Comparison of ENCODE assay signal across 24 cellular contexts in genomic region chr9:36813149-36813548, GRCh38.
"Had no signal": no experiment of that assay in that cellular context is flagged by ENCODE, and none has a peak within 500 bp of the region (broad histone marks: within the 10 kb centered on the region; RNA-seq: fewer than 3 reads in every experiment).

No MANE protein-coding gene starts in this region.

- H3K9me3 ChIP-seq: MG63 had no signal

- DNase-seq: activated CD4-positive, alpha-beta T cell treated with anti-CD3 and anti-CD28 coated beads, Interleukin-2, amount 10 ng/mL, durations not matched to agents 24 days and 14 days; activated CD4-positive, alpha-beta T cell treated with anti-CD3 and anti-CD28 coated beads, Interleukin-2, amount 50 U/mL, for 48 hours; activated CD4-positive, CD25-positive, alpha-beta regulatory T cell treated with anti-CD3 and anti-CD28 coated beads, Interleukin-2, amount 50 U/mL, for 72 hours; activated CD8-positive, alpha-beta memory T cell treated with anti-CD3 and anti-CD28 coated beads, Interleukin-2, amount 10 ng/mL, durations not matched to agents 7 days and 5 days; activated gamma-delta T cell; activated naive CD4-positive, alpha-beta T cell treated with anti-CD3 and anti-CD28 coated beads for 36 hours; activated T-cell treated with anti-CD3 and anti-CD28 coated beads, Interleukin-2, amount 50 U/mL, for 24 hours; amygdala; brain microvascular endothelial cell; cerebellar nuclear complex; MG63; MV-4-11; NCI-H1092 treated with DMSO at 0.1 percent for 48 hours; NCI-H1436 treated with DMSO at 0.1 percent for 48 hours; NCI-H187; NCI-H2171; NCI-H2227 treated with DMSO at 0.1 percent for 48 hours; NCI-H446 treated with DMSO at 0.1 percent for 48 hours; NCI-H524 treated with DMSO at 0.1 percent for 48 hours; SIG-M5; T-helper 17 cell; T-helper 9 cell had no signal

- H3K27me3 ChIP-seq: cardiac muscle cell had no signal

- H3K27ac ChIP-seq: brain microvascular endothelial cell, cardiac muscle cell, KMS-11 had no signal

- H3K36me3 ChIP-seq: brain microvascular endothelial cell, cardiac muscle cell, MG63 had no signal

- H3K4me3 ChIP-seq: cardiac muscle cell, MG63 had no signal
